Comparison of ENCODE assay signal across 22 cellular contexts in genomic region chr3:152828075-152828840, GRCh38. TPM values are rescaled to one million over a fixed set of nuclear protein-coding genes. Genes with fewer than 3 reads are reported as not detected.
DNase-seq lines count a peak whose midpoint lies in the region; ATAC-seq, FAIRE-seq and TF ChIP-seq lines count a peak whose summit lies in the region.
"Had no signal": no experiment of that assay in that cellular context is flagged by ENCODE, and none has a peak within 500 bp of the region (broad histone marks: within the 10 kb centered on the region; RNA-seq: fewer than 3 reads in every experiment).

No MANE protein-coding gene starts in this region.

- TF ChIP-seq EP300 in K562 (IDR thresholded peaks at IDR 0.05; ENCODE audit: low read length) = no peak

- TF ChIP-seq POLR2A in K562 (conservative IDR thresholded peaks at IDR 0.05) (no peak), heart left ventricle (IDR thresholded peaks at IDR 0.05) (no peak)

- CTCF ChIA-PET in K562 (lab: Yijun Ruan, JAX; ENCODE audit: low intra/inter-chr PET ratio) = no interaction called here

- H3K27ac ChIP-seq in K562 (ENCODE audit: extremely low read depth, low read depth, low read length) (no peak overlapping the region), heart left ventricle (no peak overlapping the region)
- H3K27ac ChIP-seq: PC-9, SJCRH30 had no signal

- 85% methylated on average over 4 of the region's 4 CpGs for WGBS in K562 (ENCODE audit: insufficient coverage, low coverage, missing lambda C conversion rate)
- WGBS in heart left ventricle, 4 donors = 67 to 94% (median 91%) methylated on average over 4 of the region's 4 CpGs

- no peaks in the 10 kb centered on the region for H4K20me1 ChIP-seq in K562 (replicated peaks; ENCODE audit: control insufficient read depth, insufficient read depth, low read length)

- H3K4me3 ChIP-seq in LNCaP clone FGC (ENCODE audit: low read depth, low read length) (no peak overlapping the region), K562 (no peak overlapping the region), heart left ventricle (no peak overlapping the region)
- H3K4me3 ChIP-seq: MG63, PC-9, SJCRH30 had no signal

- POLR2A ChIA-PET in K562 (lab: Yijun Ruan, JAX) = interaction anchor here (0.9 kb wide), 1 partner anchor 9 kb away, joined by 3 read pairs; no protein-coding TSS in a partner anchor

- in situ Hi-C loops in K562 (cut with MboI) = no loop called here

- BruUV-seq in K562 (replicated peaks; lab: Mats Ljungman, UMichigan) = no TSS peak

- TF ChIP-seq RAD21 in K562 (CRISPR knock-in tag; conservative IDR thresholded peaks at IDR 0.05 in 1 of 2, IDR thresholded peaks at IDR 0.05 in 1 of 2) = no peak

- no peak for ATAC-seq in K562
- ATAC-seq in left colon = peak; percentile 95
- ATAC-seq in heart left ventricle = no peak
- ATAC-seq in GM18502 (IDR thresholded peaks at IDR 0.05; ENCODE audit: poor library complexity, unreplicated experiment) = no peak
- ATAC-seq in GM18858 (IDR thresholded peaks at IDR 0.05; ENCODE audit: unreplicated experiment) = no peak
- ATAC-seq: HCT116, Right ventricle myocardium inferior, SK-N-SH treated with all-trans-retinoic acid at 6 μM for 48 hours had no signal

- peak; percentile 93 for DNase-seq in LNCaP clone FGC (ENCODE audit: low read depth)
- DNase-seq in K562 (ENCODE audit: extremely low read depth in 1 of 4, low spot score in 3 of 4) = no peak
- no peak for DNase-seq in left colon
- no peak for DNase-seq in heart left ventricle
- DNase-seq in NCI-H1694 (lab: John Stamatoyannopoulos, UW) = no peak
- DNase-seq: DMS153, Karpas-422, MG63, NCI-H1105 treated with DMSO at 0.1 percent for 48 hours, NCI-H146, NCI-H2029, NCI-H446, NCI-H524 treated with DMSO at 0.1 percent for 48 hours, NCI-H774, PC-9, SJCRH30 had no signal

- H3K27me3 ChIP-seq in K562 (ENCODE audit: control insufficient read depth in 2 of 2, insufficient read depth in 2 of 2, low read length in 2 of 2) (no peaks in the 10 kb centered on the region), heart left ventricle (no peaks in the 10 kb centered on the region)
- H3K27me3 ChIP-seq: SJCRH30 had no signal

- intact Hi-C loops in K562 (cut with micrococcal nuclease) (no loop called here), left colon (cut with DNase I, micrococcal nuclease) (no loop called here), heart left ventricle (cut with DNase I) (no loop called here)

- TF ChIP-seq CTCF in LNCaP clone FGC (IDR thresholded peaks at IDR 0.05; ENCODE audit: control insufficient read depth, extremely low read depth, insufficient read depth) = no peak
- TF ChIP-seq CTCF in K562 (IDR thresholded peaks at IDR 0.05 in 2 of 3, conservative IDR thresholded peaks at IDR 0.05 in 1 of 3; ENCODE audit: insufficient read depth in 2 of 3, low read depth in 1 of 3, low read length in 3 of 3) = no peak
- no peak for TF ChIP-seq CTCF in heart left ventricle (IDR thresholded peaks at IDR 0.05)

- H3K9me1 ChIP-seq in K562 (ENCODE audit: control insufficient read depth, insufficient read depth, low read length) = no peaks in the 10 kb centered on the region

- peak; percentile 32 for FAIRE-seq in K562 (lab: Jason Lieb, UNC)

- no peaks in the 10 kb centered on the region for H3K9me3 ChIP-seq in K562 (replicated peaks; ENCODE audit: control insufficient read depth, insufficient read depth, low read depth, low read length)
- no peaks in the 10 kb centered on the region for H3K9me3 ChIP-seq in heart left ventricle
- H3K9me3 ChIP-seq: MG63, SJCRH30 had no signal

- H3K4me2 ChIP-seq in K562 (ENCODE audit: insufficient read depth, low read length) = no peak overlapping the region
- H3K4me2 ChIP-seq: PC-9 had no signal

- H2AFZ ChIP-seq in K562 (ENCODE audit: low read depth, low read length) = peak overlapping the region; percentile 82
- H2AFZ ChIP-seq: PC-9 had no signal

- H3K4me1 ChIP-seq in K562 (replicated peaks in 1 of 2; ENCODE audit: control insufficient read depth in 2 of 2, insufficient read depth in 2 of 2, low read length in 2 of 2) (no peaks in the 10 kb centered on the region; a peak in 1 of 5 replicates), heart left ventricle (peaks cover 0 to 5% (median 0%) of the 10 kb centered on the region in 12 donors)
- H3K4me1 ChIP-seq: SJCRH30 had no signal

- H3K79me2 ChIP-seq in K562 (ENCODE audit: control insufficient read depth, insufficient read depth, low read length) = no peaks in the 10 kb centered on the region

- no peak overlapping the region for H3K9ac ChIP-seq in K562 (ENCODE audit: insufficient read depth in 1 of 2, low read depth in 2 of 2, low read length in 2 of 2)

- H3K36me3 ChIP-seq in K562 (ENCODE audit: control insufficient read depth, insufficient read depth, low read length) (no peaks in the 10 kb centered on the region), heart left ventricle (no peaks in the 10 kb centered on the region)
- H3K36me3 ChIP-seq: MG63, SJCRH30 had no signal

TF ChIP-seq in K562, 482 proteins besides CTCF, POLR2A, EP300 and RAD21:
- TF ChIP-seq NBN (IDR thresholded peaks at IDR 0.05; ENCODE audit: low read depth) = no peak
- TF ChIP-seq NR2C1 (IDR thresholded peaks at IDR 0.05) = no peak
- peak; percentile 47; the same call in 1 of the 2 replicates for TF ChIP-seq NR2C1 (tag; IDR thresholded peaks at IDR 0.05)

RNA-seq across cellular contexts. Expression of gene P2RY1, which starts 6.7 kb away (rescaled TPM):
- total RNA-seq in K562 (2011; cell fraction: chromatin; rRNA removed; ENCODE audit: low replicate concordance) = 18.7 and 47.0 TPM in 2 replicates
- 20.0 and 27.2 TPM in 2 replicates for total RNA-seq in K562 (2011; cell fraction: nucleolus; rRNA removed)
- 30.1 and 34.5 TPM in 2 replicates for total RNA-seq in K562 (2011; cell fraction: nucleoplasm; rRNA removed)
- 21.4 and 21.9 TPM in 2 replicates for total RNA-seq in K562 (2014; rRNA removed)
- total RNA-seq in K562 (2014; rRNA removed; fragmentation: Illumina TruSeq; extraction: Trizol) = 27.9 and 30.3 TPM in 2 replicates
- 17.5 and 18.1 TPM in 2 replicates for total RNA-seq in K562 (2015; rRNA removed; fragmentation: Illumina TruSeq; extraction: Trizol)
- 23.1 and 24.3 TPM in 2 replicates for total RNA-seq in K562 (2021)
- 17.0 and 20.4 TPM in 2 replicates for polyA plus RNA-seq in K562 (2011; rRNA removed)
- 9.4 and 13.7 TPM in 2 replicates for polyA plus RNA-seq in K562 (2011; cell fraction: cytosol; rRNA removed)
- polyA plus RNA-seq in K562 (2011; cell fraction: nucleus; rRNA removed) = 16.9 and 21.5 TPM in 2 replicates
- polyA plus RNA-seq in K562 (2012) = 10.0 and 11.2 TPM in 2 replicates
- 18.0 and 18.6 TPM in 2 replicates for polyA plus RNA-seq in K562 (2014; fragmentation: Illumina TruSeq; extraction: Trizol)
- 1 to 10 TPM; 6.0 TPM for polyA plus RNA-seq in K562 (2014; fragmentation: Nextera tagmentation; extraction: Ambion mirVana)
- 17.8 and 18.4 TPM in 2 replicates for polyA plus RNA-seq in K562 (2014; rRNA removed)
- 29.4 and 36.2 TPM in 2 replicates for polyA minus RNA-seq in K562 (2011; rRNA and poly(A)+ RNA removed)
- 18.5 and 21.0 TPM in 2 replicates for polyA minus RNA-seq in K562 (2011; cell fraction: cytosol; rRNA and poly(A)+ RNA removed)
- 22.1 and 35.8 TPM in 2 replicates for polyA minus RNA-seq in K562 (2011; cell fraction: nucleus; rRNA and poly(A)+ RNA removed)
- 10 to 100 TPM; 15.6 to 23.8 TPM for total RNA-seq in left colon
- total RNA-seq in heart left ventricle = 1 to 10 TPM; 4.1 to 8.4 (median 6.3) TPM
- polyA plus RNA-seq in heart left ventricle = 1 to 10 TPM; 1.1 to 1.2 TPM
- total RNA-seq: G401 had no signal
